13 cellular contexts compared by ENCODE assay signal in genomic region chr1:89952021-89952995, GRCh38. TPM values are rescaled to one million over a fixed set of nuclear protein-coding genes. Genes with fewer than 3 reads are reported as not detected.
DNase-seq lines count a peak whose midpoint lies in the region; ATAC-seq, FAIRE-seq and TF ChIP-seq lines count a peak whose summit lies in the region.
"Had no signal": no experiment of that assay in that cellular context is flagged by ENCODE, and none has a peak within 500 bp of the region (broad histone marks: within the 10 kb centered on the region; RNA-seq: fewer than 3 reads in every experiment).

No MANE protein-coding gene starts in this region.

- H3K4me3 ChIP-seq in GM23338, result no peak overlapping the region
- H3K4me3 ChIP-seq: spleen had no signal

- H3K36me3 ChIP-seq in GM23338 (ENCODE audit: insufficient read depth), result no peaks in the 10 kb centered on the region
- H3K36me3 ChIP-seq: spleen had no signal

- no peaks in the 10 kb centered on the region for H4K20me1 ChIP-seq in GM23338 (replicated peaks; ENCODE audit: insufficient read depth)

- no peaks in the 10 kb centered on the region for H3K9me2 ChIP-seq in GM23338 (ENCODE audit: insufficient read depth)

- peak; percentile 66 for DNase-seq in AG08395 (ENCODE audit: low spot score)
- DNase-seq in GM23338 (ENCODE audit: low spot score), result peak; percentile 51
- peak; percentile 97 for DNase-seq in RCC 7860 (ENCODE audit: low spot score)
- DNase-seq in foreskin keratinocyte, result no peak
- no peak for DNase-seq in HEK293T (ENCODE audit: extremely low spot score)
- no peak for DNase-seq in COLO829 (ENCODE audit: low spot score)
- DNase-seq in nucleus accumbens (lab: John Stamatoyannopoulos, UW), result no peak
- DNase-seq: spleen had no signal

- no peak overlapping the region for H3K4me3 Mint-ChIP-seq in GM23338
- H3K4me3 Mint-ChIP-seq: activated naive CD4-positive, alpha-beta T cell treated with anti-CD3 and anti-CD28 coated beads, Interleukin-2, amount 50 U/mL, for 24 hours; CD8-positive, alpha-beta memory T cell; stimulated activated naive CD8-positive, alpha-beta T cell treated with anti-CD3 and anti-CD28 coated beads, Interleukin-15, Interleukin-2, amounts not matched to agents 100 ng/mL and 50 ng/mL, for 24 hours had no signal

- H3K36me3 Mint-ChIP-seq in GM23338 (ENCODE audit: low read depth), result no peaks in the 10 kb centered on the region
- H3K36me3 Mint-ChIP-seq: activated naive CD4-positive, alpha-beta T cell treated with anti-CD3 and anti-CD28 coated beads, Interleukin-2, amount 50 U/mL, for 24 hours had no signal

- H3K27me3 Mint-ChIP-seq in GM23338 (ENCODE audit: insufficient read depth, low read depth, poor library complexity), result peaks cover 6% of the 10 kb centered on the region
- H3K27me3 Mint-ChIP-seq: activated naive CD4-positive, alpha-beta T cell treated with anti-CD3 and anti-CD28 coated beads, Interleukin-2, amount 50 U/mL, for 24 hours; stimulated activated naive CD8-positive, alpha-beta T cell treated with anti-CD3 and anti-CD28 coated beads, Interleukin-15, Interleukin-2, amounts not matched to agents 100 ng/mL and 50 ng/mL, for 24 hours had no signal

- H3K4me1 ChIP-seq in GM23338 (ENCODE audit: insufficient read depth) (peaks cover 42% of the 10 kb centered on the region), foreskin keratinocyte (peaks cover 18% of the 10 kb centered on the region)

- POLR2A ChIA-PET in HEK293T (lab: Yijun Ruan, JAX), result no interaction called here

- H3K4me2 ChIP-seq in GM23338, result no peak overlapping the region

- H3K9me3 Mint-ChIP-seq in GM23338, result no peaks in the 10 kb centered on the region
- H3K9me3 Mint-ChIP-seq: activated naive CD4-positive, alpha-beta T cell treated with anti-CD3 and anti-CD28 coated beads, Interleukin-2, amount 50 U/mL, for 24 hours; stimulated activated naive CD8-positive, alpha-beta T cell treated with anti-CD3 and anti-CD28 coated beads, Interleukin-15, Interleukin-2, amounts not matched to agents 100 ng/mL and 50 ng/mL, for 24 hours had no signal

- H3K27ac Mint-ChIP-seq in GM23338, result no peak overlapping the region
- H3K27ac Mint-ChIP-seq: activated naive CD4-positive, alpha-beta T cell treated with anti-CD3 and anti-CD28 coated beads, Interleukin-2, amount 50 U/mL, for 24 hours; CD8-positive, alpha-beta memory T cell had no signal

- no peaks in the 10 kb centered on the region for H3K79me2 ChIP-seq in GM23338 (replicated peaks; ENCODE audit: insufficient read depth)

- no peaks in the 10 kb centered on the region for H3F3A ChIP-seq in GM23338 (replicated peaks; ENCODE audit: low read depth)

- H3K27ac ChIP-seq in GM23338 (ENCODE audit: low read depth) (peak overlapping the region; percentile 29; the same call in 1 of the 2 replicates), foreskin keratinocyte (peak overlapping the region; percentile 81)
- H3K27ac ChIP-seq: spleen, VCaP had no signal

- H2AFZ ChIP-seq in GM23338, result no peak overlapping the region

- TF ChIP-seq CTCF in GM23338 (conservative IDR thresholded peaks at IDR 0.05; ENCODE audit: low read depth in 2 of 2) (no peak), foreskin keratinocyte (conservative IDR thresholded peaks at IDR 0.05) (no peak)

- FAIRE-seq in RCC 7860 (lab: Jason Lieb, UNC), result peak; percentile 95

- ATAC-seq in GM23338, result no peak
- ATAC-seq in foreskin keratinocyte, result no peak
- no peak for ATAC-seq in GM18873 (IDR thresholded peaks at IDR 0.05; ENCODE audit: low FRiP score, unreplicated experiment)

- CTCF ChIA-PET in HEK293T (lab: Yijun Ruan, JAX), result interaction anchor here (0.6 to 0.7 kb wide), 3 partner anchors 35 to 153 kb away, joined by 3 to 6 read pairs (median 4); no protein-coding TSS in a partner anchor

- peaks cover 48% of the 10 kb centered on the region for H3K4me1 Mint-ChIP-seq in GM23338

- no peaks in the 10 kb centered on the region for H3K27me3 ChIP-seq in GM23338 (ENCODE audit: insufficient read depth)
- no peaks in the 10 kb centered on the region for H3K27me3 ChIP-seq in foreskin keratinocyte
- H3K27me3 ChIP-seq: spleen had no signal

TF ChIP-seq in GM23338, 12 proteins besides CTCF, POLR2A, EP300 and RAD21 (continues in another document):
- TF ChIP-seq, protein P1, sequence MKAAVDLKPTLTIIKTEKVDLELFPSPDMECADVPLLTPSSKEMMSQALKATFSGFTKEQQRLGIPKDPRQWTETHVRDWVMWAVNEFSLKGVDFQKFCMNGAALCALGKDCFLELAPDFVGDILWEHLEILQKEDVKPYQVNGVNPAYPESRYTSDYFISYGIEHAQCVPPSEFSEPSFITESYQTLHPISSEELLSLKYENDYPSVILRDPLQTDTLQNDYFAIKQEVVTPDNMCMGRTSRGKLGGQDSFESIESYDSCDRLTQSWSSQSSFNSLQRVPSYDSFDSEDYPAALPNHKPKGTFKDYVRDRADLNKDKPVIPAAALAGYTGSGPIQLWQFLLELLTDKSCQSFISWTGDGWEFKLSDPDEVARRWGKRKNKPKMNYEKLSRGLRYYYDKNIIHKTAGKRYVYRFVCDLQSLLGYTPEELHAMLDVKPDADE (IDR thresholded peaks at IDR 0.05), result no peak
- TF ChIP-seq REST (IDR thresholded peaks at IDR 0.05; ENCODE audit: unreplicated experiment), result no peak

TF ChIP-seq in HEK293T, 16 proteins besides CTCF, POLR2A, EP300 and RAD21:
- TF ChIP-seq FOXM1 (IDR thresholded peaks at IDR 0.05; ENCODE audit: borderline replicate concordance), result no peak
- TF ChIP-seq FOXK2 (IDR thresholded peaks at IDR 0.05), result no peak
- TF ChIP-seq CTBP1 (IDR thresholded peaks at IDR 0.05; ENCODE audit: borderline replicate concordance), result no peak
- no peak for TF ChIP-seq LEF1 (IDR thresholded peaks at IDR 0.05; ENCODE audit: borderline replicate concordance)
- no peak for TF ChIP-seq L3MBTL2 (conservative IDR thresholded peaks at IDR 0.05)
- no peak for TF ChIP-seq SUZ12 (IDR thresholded peaks at IDR 0.05)
- TF ChIP-seq TARDBP (IDR thresholded peaks at IDR 0.05), result no peak
- no peak for TF ChIP-seq SP1 (IDR thresholded peaks at IDR 0.05)

RNA-seq across cellular contexts. Expression of gene ZNF326, which starts 42.6 kb away (rescaled TPM):
- total RNA-seq in GM23338 (2014; rRNA removed; shearing (Covaris generic)), result 21.9 and 28.6 TPM in 2 replicates
- 31.1 and 35.1 TPM in 2 replicates for polyA plus RNA-seq in GM23338 (2016; fragmentation: Nextera tagmentation; extraction: Ambion mirVana)
- 16.6 and 19.8 TPM in 2 replicates for total RNA-seq in foreskin keratinocyte
- 9.4 and 13.0 TPM in 2 replicates for polyA plus RNA-seq in foreskin keratinocyte

Comparison
In these comparisons a context has a peak if more than half of its experiments do, and no peak if none do; other contexts are left out.
1. DNase-seq: peak in AG08395 (single experiment), GM23338 (single experiment) and RCC 7860 (single experiment); none in foreskin keratinocyte (0 of 2), HEK293T (single experiment), COLO829 (single experiment) and nucleus accumbens (0 of 56).